ENCODE assay signal across 11 cellular contexts in the genomic region with DNA sequence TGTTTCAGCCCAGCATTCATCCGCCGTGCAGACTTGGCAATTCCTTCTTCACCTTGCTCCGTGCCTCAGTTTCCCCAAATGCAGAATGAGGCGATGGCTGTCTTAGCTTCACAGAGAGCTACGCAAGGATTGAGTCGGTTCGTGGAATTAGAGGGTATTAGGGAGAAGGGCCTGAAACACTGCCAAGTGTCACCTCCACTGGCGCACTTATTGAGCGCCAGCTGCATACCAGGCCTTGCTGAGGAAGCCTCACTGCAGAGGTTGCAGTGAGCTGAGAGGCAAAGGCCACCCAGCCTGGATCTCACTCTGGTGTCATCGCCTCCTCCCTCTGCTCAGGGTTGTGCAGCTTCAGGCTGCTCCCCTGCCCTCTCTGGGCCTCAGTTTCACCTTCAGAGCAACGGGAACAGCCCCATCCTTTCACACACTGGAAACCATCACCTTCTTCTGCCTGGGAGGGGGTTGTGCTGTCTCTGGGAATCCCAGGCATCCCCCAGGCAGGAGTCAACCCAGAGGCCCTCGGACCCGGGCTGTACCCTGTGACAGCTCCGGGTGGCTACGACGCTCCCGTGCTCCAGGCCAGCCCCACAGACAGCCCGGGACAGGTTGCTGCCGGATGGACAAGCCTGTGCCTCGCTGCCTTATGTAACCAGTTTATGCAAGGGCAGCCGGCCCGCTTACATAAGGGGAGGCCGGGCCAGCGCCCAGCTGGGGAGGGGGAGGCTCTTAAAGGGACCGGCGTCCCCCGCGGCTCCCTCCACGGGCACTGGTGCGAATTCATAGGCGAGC. TPM values are rescaled to one million over a fixed set of nuclear protein-coding genes. Genes with fewer than 3 reads are reported as not detected.
DNase-seq lines count a peak whose midpoint lies in the region; ATAC-seq and TF ChIP-seq lines count a peak whose summit lies in the region.
"Had no signal": no experiment of that assay in that cellular context is flagged by ENCODE, and none has a peak within 500 bp of the region (broad histone marks: within the 10 kb centered on the region; RNA-seq: fewer than 3 reads in every experiment).

No MANE protein-coding gene starts in this region.

- WGBS in mammary epithelial cell (ENCODE audit: low coverage, missing lambda C conversion rate) = 39% methylated on average over 16 of the region's 31 CpGs
- 27 to 32% methylated on average over 31 of the region's 31 CpGs for WGBS in aorta, 2 donors

- no peaks in the 10 kb centered on the region for H4K20me1 ChIP-seq in mammary epithelial cell (ENCODE audit: insufficient read depth, low read length)

- peak overlapping the region in 1 of 3 experiments; percentile 13 for H3K4me3 ChIP-seq in mammary epithelial cell (replicated peaks in 1 of 3; ENCODE audit: insufficient read depth in 1 of 3, low read depth in 2 of 3, low read length in 3 of 3)
- H3K4me3 ChIP-seq in aorta (ENCODE audit: low read length in 2 of 2) = peak overlapping the region in 1 of 2 donors; percentile 22

- TF ChIP-seq CTCF in mammary epithelial cell (conservative IDR thresholded peaks at IDR 0.05 in 1 of 2, IDR thresholded peaks at IDR 0.05 in 1 of 2; ENCODE audit: extremely low read depth in 1 of 2, insufficient read depth in 1 of 2, low read depth in 1 of 2, low read length in 2 of 2) = no peak

- BruUV-seq in mammary epithelial cell (replicated peaks; lab: Mats Ljungman, UMichigan) = no TSS peak

- H3K9ac ChIP-seq in mammary epithelial cell (ENCODE audit: insufficient read depth, low read length) = no peak overlapping the region

- in situ Hi-C loops in mammary epithelial cell (cut with MboI; ENCODE audit: low sequenced_read_pairs in 2 of 2) = no loop called here

- H3K4me1 ChIP-seq in mammary epithelial cell (ENCODE audit: insufficient read depth, low read length) = peaks cover 27% of the 10 kb centered on the region
- peaks cover 0 to 1% of the 10 kb centered on the region in 2 donors for H3K4me1 ChIP-seq in aorta (ENCODE audit: control insufficient read depth in 1 of 2, insufficient read depth in 2 of 2, low read length in 2 of 2)

- intact Hi-C loops in mammary epithelial cell (cut with micrococcal nuclease) = no loop called here
- intact Hi-C loops in aorta (cut with DNase I) = no loop called here

- CTCF ChIA-PET in mammary epithelial cell (lab: Charles Lee; ENCODE audit: low non-redundant PET) = no interaction called here

- ATAC-seq in aorta (ENCODE audit: low FRiP score) = peak; percentile 83

- H3K27me3 ChIP-seq in mammary epithelial cell (ENCODE audit: insufficient read depth, low read length) (no peaks in the 10 kb centered on the region), aorta (ENCODE audit: control insufficient read depth in 1 of 2, insufficient read depth in 2 of 2, low read length in 1 of 2) (no peaks in the 10 kb centered on the region)

- DNase-seq in mammary epithelial cell = no peak
- DNase-seq in hippocampal formation (lab: John Stamatoyannopoulos, UW) = peak; percentile 81
- peak; percentile 81 for DNase-seq in occipital lobe (lab: John Stamatoyannopoulos, UW)
- peak; percentile 75 to 83 for DNase-seq in aorta
- DNase-seq in NK-92 treated with Interleukin-12 subunit alpha and Interleukin-12 subunit beta, amount 100 ng/mL, for 24 hours (lab: John Stamatoyannopoulos, UW) = no peak
- DNase-seq in activated effector memory CD4-positive, alpha-beta T cell treated with Interleukin-2 at 50 U/mL for 16 hours = no peak
- no peak for DNase-seq in EL
- DNase-seq: activated naive CD8-positive, alpha-beta T cell treated with anti-CD3 and anti-CD28 coated beads, Interleukin-2, amount 10 ng/mL, durations not matched to agents 7 days and 5 days; islet precursor cell; NCI-H510A; WERI-Rb-1 had no signal

- peaks cover 2% of the 10 kb centered on the region for H3K36me3 ChIP-seq in mammary epithelial cell (ENCODE audit: insufficient read depth, low read length)
- no peaks in the 10 kb centered on the region for H3K36me3 ChIP-seq in aorta (ENCODE audit: control insufficient read depth in 1 of 2, insufficient read depth in 2 of 2, low read length in 1 of 2)

- H3K79me2 ChIP-seq in mammary epithelial cell (ENCODE audit: insufficient read depth, low read length) = peaks cover 80% of the 10 kb centered on the region

- no peaks in the 10 kb centered on the region for H3K9me3 ChIP-seq in mammary epithelial cell (replicated peaks; ENCODE audit: insufficient read depth, low read length)
- H3K9me3 ChIP-seq in aorta (ENCODE audit: control insufficient read depth, low read length) = no peaks in the 10 kb centered on the region

- no peak overlapping the region for H2AFZ ChIP-seq in mammary epithelial cell (ENCODE audit: low read depth, low read length)

- H3K4me2 ChIP-seq in mammary epithelial cell (ENCODE audit: insufficient read depth, low read depth, low read length) = peak overlapping the region; percentile 49

- dilution Hi-C loops in mammary epithelial cell (cut with HindIII; ENCODE audit: low sequenced_read_pairs) = no loop called here

- peak overlapping the region; percentile 4 for H3K27ac ChIP-seq in mammary epithelial cell (ENCODE audit: insufficient read depth, low read depth, low read length)
- peak overlapping the region in 1 of 2 donors; percentile 87 for H3K27ac ChIP-seq in aorta (ENCODE audit: low read depth in 1 of 2, low read length in 2 of 2)
- H3K27ac ChIP-seq: WERI-Rb-1 had no signal

RNA-seq across cellular contexts. Expression of a gene that starts 31.9 kb away (rescaled TPM):
- total RNA-seq in mammary epithelial cell = 10 to 100 TPM; 43.7 to 77.5 TPM
- polyA plus RNA-seq in mammary epithelial cell = 8.9 TPM
- 43.2 TPM for polyA minus RNA-seq in mammary epithelial cell
- 6.6 TPM for total RNA-seq in occipital lobe
- total RNA-seq in aorta = 100 to 1,000 TPM; 175 to 188 TPM
- 10 to 100 TPM; 37.5 to 37.7 TPM for polyA plus RNA-seq in aorta

Comparison
In these comparisons a context has a peak if more than half of its experiments do, and no peak if none do; other contexts are left out.
1. DNase-seq: peak in hippocampal formation (2 of 2), occipital lobe (single experiment) and aorta (2 of 2); none in mammary epithelial cell (single experiment), NK-92 treated with Interleukin-12 subunit alpha and Interleukin-12 subunit beta, amount 100 ng/mL, for 24 hours (single experiment), activated effector memory CD4-positive, alpha-beta T cell treated with Interleukin-2 at 50 U/mL for 16 hours (single experiment) and EL (single experiment).